In the genomic region with DNA sequence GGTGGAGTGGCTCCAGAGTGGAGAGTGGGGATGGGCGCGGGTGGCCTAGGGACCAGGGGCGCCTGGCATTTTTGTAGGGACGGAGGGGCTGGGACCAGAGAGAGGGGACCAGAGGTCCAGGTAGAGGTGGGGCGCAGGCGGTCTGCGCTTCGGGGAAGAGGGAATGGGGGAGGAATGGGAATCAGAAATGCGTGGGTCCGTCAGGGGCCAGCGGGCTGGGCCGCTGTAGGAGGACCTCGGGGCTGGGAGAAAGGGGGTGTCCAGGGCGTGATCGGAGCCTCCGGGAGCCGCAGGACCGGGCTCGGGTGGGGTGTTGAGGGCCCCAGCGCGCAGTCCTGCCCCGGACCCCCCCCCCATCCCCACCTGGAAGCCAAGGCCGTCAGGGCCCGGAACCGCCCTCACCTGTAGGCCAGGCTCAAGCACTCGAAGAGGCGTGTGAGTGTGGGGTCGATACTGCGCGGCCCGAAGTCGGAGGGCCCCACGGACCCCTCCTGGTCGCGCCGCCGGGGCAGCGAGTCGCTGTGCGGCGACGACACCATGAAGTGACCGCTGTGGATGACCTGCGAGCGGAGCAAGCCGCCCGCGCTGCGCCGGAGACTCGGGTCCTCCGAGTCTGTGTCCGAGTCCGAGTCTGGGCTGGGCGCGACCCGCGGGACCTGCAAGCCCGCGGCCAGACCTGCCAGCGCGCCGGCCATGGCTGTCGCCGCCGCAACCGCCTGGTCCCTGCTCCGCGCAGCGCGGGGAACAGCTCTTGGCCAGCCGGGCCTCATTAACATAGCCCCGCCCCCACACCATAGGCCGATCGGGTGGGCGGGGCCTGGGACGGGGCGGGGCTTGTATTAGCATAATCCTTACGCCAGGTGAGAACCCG, we compare ENCODE assay signal across 8 cellular contexts. TPM values are rescaled to one million over a fixed set of nuclear protein-coding genes. Genes with fewer than 3 reads are reported as not detected.
DNase-seq lines count a peak whose midpoint lies in the region; ATAC-seq and TF ChIP-seq lines count a peak whose summit lies in the region.

A gene with protein sequence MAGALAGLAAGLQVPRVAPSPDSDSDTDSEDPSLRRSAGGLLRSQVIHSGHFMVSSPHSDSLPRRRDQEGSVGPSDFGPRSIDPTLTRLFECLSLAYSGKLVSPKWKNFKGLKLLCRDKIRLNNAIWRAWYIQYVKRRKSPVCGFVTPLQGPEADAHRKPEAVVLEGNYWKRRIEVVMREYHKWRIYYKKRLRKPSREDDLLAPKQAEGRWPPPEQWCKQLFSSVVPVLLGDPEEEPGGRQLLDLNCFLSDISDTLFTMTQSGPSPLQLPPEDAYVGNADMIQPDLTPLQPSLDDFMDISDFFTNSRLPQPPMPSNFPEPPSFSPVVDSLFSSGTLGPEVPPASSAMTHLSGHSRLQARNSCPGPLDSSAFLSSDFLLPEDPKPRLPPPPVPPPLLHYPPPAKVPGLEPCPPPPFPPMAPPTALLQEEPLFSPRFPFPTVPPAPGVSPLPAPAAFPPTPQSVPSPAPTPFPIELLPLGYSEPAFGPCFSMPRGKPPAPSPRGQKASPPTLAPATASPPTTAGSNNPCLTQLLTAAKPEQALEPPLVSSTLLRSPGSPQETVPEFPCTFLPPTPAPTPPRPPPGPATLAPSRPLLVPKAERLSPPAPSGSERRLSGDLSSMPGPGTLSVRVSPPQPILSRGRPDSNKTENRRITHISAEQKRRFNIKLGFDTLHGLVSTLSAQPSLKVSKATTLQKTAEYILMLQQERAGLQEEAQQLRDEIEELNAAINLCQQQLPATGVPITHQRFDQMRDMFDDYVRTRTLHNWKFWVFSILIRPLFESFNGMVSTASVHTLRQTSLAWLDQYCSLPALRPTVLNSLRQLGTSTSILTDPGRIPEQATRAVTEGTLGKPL (minus strand): TSS at position 725 of the 871 bp plus-strand sequence. CDS start 30 bp downstream, at position 695.

- TF ChIP-seq CTCF in GM13976 (IDR thresholded peaks at IDR 0.05; ENCODE audit: borderline replicate concordance, control extremely low read depth, extremely low read depth, insufficient read depth, missing control alignments) (no peak), endothelial cell (IDR thresholded peaks at IDR 0.05; ENCODE audit: unreplicated experiment) (no peak)

- no peak within 1 kb of the TSS for H3K27ac Mint-ChIP-seq in endothelial cell (ENCODE audit: unreplicated experiment)

- in situ Hi-C loops in GM13976 (cut with MboI; ENCODE audit: low sequenced_read_pairs, unreplicated experiment), result no loop called here

- H3K4me1 Mint-ChIP-seq in endothelial cell (ENCODE audit: unreplicated experiment), result peaks cover 5% of the 10 kb centered on the region

- no peaks in the 10 kb centered on the region for H3K36me3 Mint-ChIP-seq in endothelial cell (ENCODE audit: low read depth, unreplicated experiment)

- no peaks in the 10 kb centered on the region for H3K9me3 ChIP-seq in mesodermal cell (ENCODE audit: control insufficient read depth, low read length)

- no peak within 1 kb of the TSS for H3K27ac ChIP-seq in mesodermal cell (ENCODE audit: low read depth, low read length, severe bottlenecking)

- peaks cover 10% of the 10 kb centered on the region for H3K4me1 ChIP-seq in mesodermal cell (ENCODE audit: control insufficient read depth, insufficient read depth, low read length, poor library complexity, severe bottlenecking)

- no peaks in the 10 kb centered on the region for H3K36me3 ChIP-seq in mesodermal cell (ENCODE audit: control insufficient read depth, insufficient read depth, low read length)

- DNase-seq in GM13976 (ENCODE audit: low spot score), result peak; percentile 75
- peak; percentile 90 for DNase-seq in NCI-H2227 (lab: John Stamatoyannopoulos, UW; ENCODE audit: unreplicated experiment)
- peak; percentile 33 for DNase-seq in activated T-cell treated with anti-CD3 and anti-CD28 coated beads for 1 hour (ENCODE audit: low read depth)
- DNase-seq in endothelial cell (ENCODE audit: low spot score), result peak; percentile 80
- DNase-seq in stimulated activated CD8-positive, alpha-beta memory T cell treated with anti-CD3 and anti-CD28 coated beads, Interleukin-15, amount 100 ng/mL, for 24 hours (ENCODE audit: low read depth), result peak; percentile 31
- DNase-seq in SKM-1 treated with dmso at 0.1 percent for 144 hours (lab: John Stamatoyannopoulos, UW; ENCODE audit: unreplicated experiment), result no peak

- H3K9me3 Mint-ChIP-seq in endothelial cell (ENCODE audit: unreplicated experiment), result no peaks in the 10 kb centered on the region

- H3K27me3 Mint-ChIP-seq in endothelial cell (ENCODE audit: unreplicated experiment), result peaks cover 3% of the 10 kb centered on the region

- no peak for ATAC-seq in HG02798 (IDR thresholded peaks at IDR 0.05; ENCODE audit: poor library complexity, unreplicated experiment)

- WGBS in mesodermal cell (ENCODE audit: insufficient coverage in 2 of 2), 2 experiments, result 1 to 2% methylated on average over 45 to 67 of the region's 80 CpGs

- peak within 1 kb of the TSS; percentile 43 for H3K4me3 ChIP-seq in mesodermal cell (ENCODE audit: extremely low read depth, insufficient read depth, low read length, poor library complexity, severe bottlenecking)

- peak within 1 kb of the TSS; percentile 65 for H3K4me3 Mint-ChIP-seq in endothelial cell (ENCODE audit: unreplicated experiment)

RNA-seq across cellular contexts. Expression of the gene that starts here (rescaled TPM):
- 8.7 TPM for total RNA-seq in endothelial cell (ENCODE audit: unreplicated experiment)
- 0.44 TPM for polyA plus RNA-seq in mesodermal cell (2013, experiment 1 of 2)
- 0.46 TPM for polyA plus RNA-seq in mesodermal cell (2013, experiment 2 of 2)
